Comparison of ENCODE assay signal across 7 cellular contexts in the genomic region with DNA sequence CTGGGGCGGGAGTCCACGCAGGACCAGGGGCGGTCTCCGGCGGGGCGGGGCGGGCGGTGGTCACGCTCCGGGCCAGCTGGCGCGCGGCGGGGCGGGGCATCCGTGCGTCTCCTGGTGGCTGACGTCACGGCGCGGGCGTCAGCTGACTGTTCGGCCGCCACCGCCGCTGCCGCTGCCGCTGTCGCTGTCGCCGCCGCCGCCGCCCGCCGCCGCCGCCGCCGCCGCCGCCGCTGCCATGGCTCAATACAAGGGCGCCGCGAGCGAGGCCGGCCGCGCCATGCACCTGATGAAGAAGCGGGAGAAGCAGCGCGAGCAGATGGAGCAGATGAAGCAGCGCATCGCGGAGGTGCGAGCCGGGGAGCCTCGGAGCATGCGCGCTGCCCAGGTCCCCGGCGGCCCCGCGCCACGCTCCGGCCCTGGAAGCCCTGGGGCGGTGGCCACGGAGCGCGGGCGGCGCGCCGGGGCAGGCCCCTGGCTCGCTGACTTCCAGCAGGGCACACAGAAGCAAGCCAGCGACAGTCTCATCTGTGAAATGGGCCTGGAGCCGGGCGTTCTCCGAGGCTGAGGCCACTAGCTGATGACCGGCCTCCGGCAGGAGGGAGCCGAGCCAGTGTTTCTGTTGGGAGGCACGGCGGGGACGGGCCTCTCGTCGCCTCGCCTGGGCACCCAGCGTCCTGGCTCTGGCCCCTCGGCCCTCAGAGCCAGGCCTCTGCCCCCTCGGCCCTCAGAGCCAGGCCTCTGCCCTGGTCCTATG. TPM values are rescaled to one million over a fixed set of nuclear protein-coding genes. Genes with fewer than 3 reads are reported as not detected.
DNase-seq lines count a peak whose midpoint lies in the region; ATAC-seq, FAIRE-seq and TF ChIP-seq lines count a peak whose summit lies in the region.

A gene with protein sequence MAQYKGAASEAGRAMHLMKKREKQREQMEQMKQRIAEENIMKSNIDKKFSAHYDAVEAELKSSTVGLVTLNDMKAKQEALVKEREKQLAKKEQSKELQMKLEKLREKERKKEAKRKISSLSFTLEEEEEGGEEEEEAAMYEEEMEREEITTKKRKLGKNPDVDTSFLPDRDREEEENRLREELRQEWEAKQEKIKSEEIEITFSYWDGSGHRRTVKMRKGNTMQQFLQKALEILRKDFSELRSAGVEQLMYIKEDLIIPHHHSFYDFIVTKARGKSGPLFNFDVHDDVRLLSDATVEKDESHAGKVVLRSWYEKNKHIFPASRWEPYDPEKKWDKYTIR (plus strand): TSS at position 141 of the 754 bp plus-strand sequence. CDS start 95 bp downstream, at position 236.

- TF ChIP-seq POLR2A in GM12892 (IDR thresholded peaks at IDR 0.05; ENCODE audit: low read depth, low read length), result no peak

- peak; percentile 86 for DNase-seq in GM12892 (ENCODE audit: insufficient read length)
- DNase-seq in NCI-H146 (lab: John Stamatoyannopoulos, UW), result peak; percentile 70
- peak; percentile 32 for DNase-seq in activated CD4-positive, CD25-positive, alpha-beta regulatory T cell treated with anti-CD3 and anti-CD28 coated beads, Interleukin-2, amount 50 U/mL, for 16 hours (ENCODE audit: low read depth, low spot score)
- DNase-seq in cerebellum (ENCODE audit: low spot score), result peak; percentile 88
- peak; percentile 4 for DNase-seq in kidney glomerular epithelial cell (lab: John Stamatoyannopoulos, UW)
- DNase-seq in stimulated activated CD4-positive, alpha-beta T cell treated with anti-CD3 and anti-CD28 coated beads, Interleukin-15, amount 100 ng/mL, for 48 hours (ENCODE audit: low read depth in 2 of 2), result peak; percentile 41 to 61

- peak; percentile 64 for ATAC-seq in HG02571 (IDR thresholded peaks at IDR 0.05; ENCODE audit: unreplicated experiment)

- FAIRE-seq in GM12892 (lab: Jason Lieb, UNC), result peak; percentile 84

RNA-seq across cellular contexts. Expression of the gene that starts here (rescaled TPM):
- polyA plus RNA-seq in GM12892 (2012; ENCODE audit: missing spikeins), result 64.6 TPM
- 14.7 TPM for total RNA-seq in cerebellum

Comparison
In these comparisons a context has a peak if more than half of its experiments do, and no peak if none do; other contexts are left out.
1. Peak in every context shown above with its lines: DNase-seq and ATAC-seq.
2. DNase-seq: peak in every context shown above with its lines; median percentile 88 in cerebellum; 86 in GM12892; 70 in NCI-H146; 51 in stimulated activated CD4-positive, alpha-beta T cell treated with anti-CD3 and anti-CD28 coated beads, Interleukin-15, amount 100 ng/mL, for 48 hours; 32 in activated CD4-positive, CD25-positive, alpha-beta regulatory T cell treated with anti-CD3 and anti-CD28 coated beads, Interleukin-2, amount 50 U/mL, for 16 hours; 4 in kidney glomerular epithelial cell.